In the genomic region with DNA sequence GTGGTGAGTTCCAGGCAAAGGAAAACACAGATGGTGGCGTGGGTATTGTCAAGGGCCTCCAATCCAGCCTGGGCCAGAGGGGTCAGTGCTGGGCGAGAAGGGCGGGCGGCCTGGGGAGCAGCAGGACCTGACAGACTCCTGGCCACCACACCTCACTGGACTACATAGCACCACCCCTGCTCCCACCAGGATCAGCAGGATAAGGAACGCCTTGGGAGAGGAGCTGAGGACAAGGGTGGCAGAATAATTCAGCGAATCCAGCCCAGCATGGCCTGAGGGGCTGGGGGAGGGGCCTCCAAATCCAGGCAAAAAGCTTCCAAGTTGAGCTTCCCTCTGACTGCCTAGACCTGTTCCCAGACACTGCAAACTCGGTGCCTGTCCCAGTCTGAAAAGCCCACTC, we compare ENCODE assay signal across 1 cellular context.
TF ChIP-seq lines count a peak whose summit lies in the region.

No MANE protein-coding gene starts in this region.

TF ChIP-seq in HepG2, 621 proteins besides CTCF, POLR2A, EP300 and RAD21:
- TF ChIP-seq, protein P1, sequence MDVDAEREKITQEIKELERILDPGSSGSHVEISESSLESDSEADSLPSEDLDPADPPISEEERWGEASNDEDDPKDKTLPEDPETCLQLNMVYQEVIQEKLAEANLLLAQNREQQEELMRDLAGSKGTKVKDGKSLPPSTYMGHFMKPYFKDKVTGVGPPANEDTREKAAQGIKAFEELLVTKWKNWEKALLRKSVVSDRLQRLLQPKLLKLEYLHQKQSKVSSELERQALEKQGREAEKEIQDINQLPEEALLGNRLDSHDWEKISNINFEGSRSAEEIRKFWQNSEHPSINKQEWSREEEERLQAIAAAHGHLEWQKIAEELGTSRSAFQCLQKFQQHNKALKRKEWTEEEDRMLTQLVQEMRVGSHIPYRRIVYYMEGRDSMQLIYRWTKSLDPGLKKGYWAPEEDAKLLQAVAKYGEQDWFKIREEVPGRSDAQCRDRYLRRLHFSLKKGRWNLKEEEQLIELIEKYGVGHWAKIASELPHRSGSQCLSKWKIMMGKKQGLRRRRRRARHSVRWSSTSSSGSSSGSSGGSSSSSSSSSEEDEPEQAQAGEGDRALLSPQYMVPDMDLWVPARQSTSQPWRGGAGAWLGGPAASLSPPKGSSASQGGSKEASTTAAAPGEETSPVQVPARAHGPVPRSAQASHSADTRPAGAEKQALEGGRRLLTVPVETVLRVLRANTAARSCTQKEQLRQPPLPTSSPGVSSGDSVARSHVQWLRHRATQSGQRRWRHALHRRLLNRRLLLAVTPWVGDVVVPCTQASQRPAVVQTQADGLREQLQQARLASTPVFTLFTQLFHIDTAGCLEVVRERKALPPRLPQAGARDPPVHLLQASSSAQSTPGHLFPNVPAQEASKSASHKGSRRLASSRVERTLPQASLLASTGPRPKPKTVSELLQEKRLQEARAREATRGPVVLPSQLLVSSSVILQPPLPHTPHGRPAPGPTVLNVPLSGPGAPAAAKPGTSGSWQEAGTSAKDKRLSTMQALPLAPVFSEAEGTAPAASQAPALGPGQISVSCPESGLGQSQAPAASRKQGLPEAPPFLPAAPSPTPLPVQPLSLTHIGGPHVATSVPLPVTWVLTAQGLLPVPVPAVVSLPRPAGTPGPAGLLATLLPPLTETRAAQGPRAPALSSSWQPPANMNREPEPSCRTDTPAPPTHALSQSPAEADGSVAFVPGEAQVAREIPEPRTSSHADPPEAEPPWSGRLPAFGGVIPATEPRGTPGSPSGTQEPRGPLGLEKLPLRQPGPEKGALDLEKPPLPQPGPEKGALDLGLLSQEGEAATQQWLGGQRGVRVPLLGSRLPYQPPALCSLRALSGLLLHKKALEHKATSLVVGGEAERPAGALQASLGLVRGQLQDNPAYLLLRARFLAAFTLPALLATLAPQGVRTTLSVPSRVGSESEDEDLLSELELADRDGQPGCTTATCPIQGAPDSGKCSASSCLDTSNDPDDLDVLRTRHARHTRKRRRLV (CRISPR knock-in tag; IDR thresholded peaks at IDR 0.05) = no peak
